ENCODE assay signal across 8 cellular contexts in the genomic region with DNA sequence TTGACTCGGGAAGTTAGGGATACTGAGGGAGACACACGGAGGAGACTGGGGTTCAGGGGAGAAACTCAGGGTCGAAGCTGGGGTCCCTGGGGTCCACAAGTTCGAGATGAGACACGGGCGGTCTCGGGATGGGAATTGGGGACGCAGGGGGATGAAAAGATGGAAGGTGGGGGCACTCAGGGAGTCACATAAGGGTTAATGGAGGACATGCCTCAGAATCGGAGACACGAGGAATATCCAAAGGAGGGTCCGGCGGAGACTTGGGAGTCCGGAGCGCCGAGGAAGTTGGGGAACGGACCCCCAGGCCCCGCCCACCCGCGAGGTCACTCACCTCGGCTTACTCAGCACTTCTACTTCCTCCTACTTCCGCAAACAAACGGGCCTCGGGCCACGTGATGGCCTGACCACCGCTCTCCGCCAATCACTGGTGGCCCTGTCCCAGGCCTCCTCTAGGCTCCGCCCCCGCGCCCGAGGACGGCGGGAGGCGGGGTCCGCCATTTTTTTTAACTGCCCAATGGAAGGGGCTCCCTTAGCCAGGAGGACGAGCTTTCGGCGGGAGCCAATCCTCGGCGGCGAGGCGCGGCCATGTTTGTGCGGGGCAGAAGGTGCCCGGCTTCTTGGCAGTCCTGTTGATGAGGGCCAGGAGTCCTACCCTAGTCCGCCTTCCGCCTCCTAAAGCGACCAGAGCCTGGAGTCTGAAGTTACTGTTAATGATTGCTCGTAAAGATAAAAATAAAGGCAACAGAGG. TPM values are rescaled to one million over a fixed set of nuclear protein-coding genes. Genes with fewer than 3 reads are reported as not detected.
DNase-seq lines count a peak whose midpoint lies in the region; ATAC-seq, FAIRE-seq and TF ChIP-seq lines count a peak whose summit lies in the region.

Gene PLA2G6 (minus strand): TSS at position 378 of the 748 bp plus-strand sequence. CDS start 12,404 bp downstream, outside the sequence.

- H3K9ac ChIP-seq in smooth muscle cell (ENCODE audit: low read depth): peak within 1 kb of the TSS; percentile 94

- TF ChIP-seq CTCF in WI38 (IDR thresholded peaks at IDR 0.05; ENCODE audit: low read depth, low read length): no peak
- no peak for TF ChIP-seq CTCF in bronchial epithelial cell (IDR thresholded peaks at IDR 0.05; ENCODE audit: insufficient read depth, low read length, severe bottlenecking)
- no peak for TF ChIP-seq CTCF in smooth muscle cell (IDR thresholded peaks at IDR 0.05; ENCODE audit: borderline replicate concordance, insufficient read depth, poor library complexity, severe bottlenecking)

- H3F3A ChIP-seq in smooth muscle cell (ENCODE audit: low read depth): peaks cover 14% of the 10 kb centered on the region

- peak within 1 kb of the TSS; percentile 99 for H3K27ac ChIP-seq in smooth muscle cell (ENCODE audit: low read depth)

- no peaks in the 10 kb centered on the region for H3K27me3 ChIP-seq in bronchial epithelial cell (ENCODE audit: control insufficient read depth, insufficient read depth, low read length)
- H3K27me3 ChIP-seq in smooth muscle cell (ENCODE audit: low read depth): no peaks in the 10 kb centered on the region

- H3K4me3 ChIP-seq in WI38 (ENCODE audit: low read depth, low read length): peak within 1 kb of the TSS; percentile 52
- H3K4me3 ChIP-seq in bronchial epithelial cell (ENCODE audit: low read depth, low read length): peak within 1 kb of the TSS; percentile 71
- H3K4me3 ChIP-seq in smooth muscle cell: peak within 1 kb of the TSS; percentile 54

- H3K36me3 ChIP-seq in bronchial epithelial cell (ENCODE audit: control insufficient read depth, insufficient read depth, low read length): no peaks in the 10 kb centered on the region
- H3K36me3 ChIP-seq in smooth muscle cell (ENCODE audit: low read depth): no peaks in the 10 kb centered on the region

- no peaks in the 10 kb centered on the region for H3K79me2 ChIP-seq in smooth muscle cell (ENCODE audit: low read depth)

- DNase-seq in ACHN (peak; percentile 98), NCI-H2227 treated with DMSO at 0.1 percent for 48 hours (lab: John Stamatoyannopoulos, UW) (peak; percentile 96), bronchial epithelial cell (ENCODE audit: low read depth) (peak; percentile 95), iPS-NIHi11 (ENCODE audit: low spot score) (peak; percentile 98), smooth muscle cell (lab: John Stamatoyannopoulos, UW; ENCODE audit: unreplicated experiment) (peak; percentile 94)

- peak within 1 kb of the TSS; percentile 96 for H3K4me2 ChIP-seq in smooth muscle cell

- H3K4me1 ChIP-seq in smooth muscle cell (ENCODE audit: low read depth): peaks cover 18% of the 10 kb centered on the region

- no peaks in the 10 kb centered on the region for H4K20me1 ChIP-seq in smooth muscle cell (ENCODE audit: low read depth)

- in situ Hi-C loops in ACHN (cut with HindIII; ENCODE audit: low pct_ligation_motif_present, low pct_unique_long_range_greater_than_20kb, low sequenced_read_pairs): no loop called here

- no peaks in the 10 kb centered on the region for H3K9me3 ChIP-seq in smooth muscle cell (replicated peaks; ENCODE audit: low read depth)

- peak within 1 kb of the TSS; percentile 65 for H2AFZ ChIP-seq in smooth muscle cell (ENCODE audit: low read depth)

- 3% methylated on average over 43 of the region's 48 CpGs for WGBS in smooth muscle cell (ENCODE audit: low lambda C conversion rate)

- ATAC-seq in GM18873 (IDR thresholded peaks at IDR 0.05; ENCODE audit: low FRiP score, unreplicated experiment) (peak; percentile 77), HG03159 (IDR thresholded peaks at IDR 0.05; ENCODE audit: unreplicated experiment) (peak; percentile 90)

- no peak for FAIRE-seq in bronchial epithelial cell (lab: Jason Lieb, UNC)

RNA-seq across cellular contexts. Expression of gene PLA2G6, which starts in this region (rescaled TPM):
- total RNA-seq in bronchial epithelial cell (7.9 and 9.6 TPM in 2 replicates), smooth muscle cell (6.1 and 19.4 TPM in 2 replicates)
- polyA plus RNA-seq in smooth muscle cell: 8.6 and 8.9 TPM in 2 replicates

Comparison
In these comparisons a context has a peak if more than half of its experiments do, and no peak if none do; other contexts are left out.
1. Peak in every context shown above with its lines: DNase-seq, ATAC-seq, H3K4me3 ChIP-seq and H3K27ac ChIP-seq.